Comparison of ENCODE assay signal across 28 cellular contexts in the genomic region with DNA sequence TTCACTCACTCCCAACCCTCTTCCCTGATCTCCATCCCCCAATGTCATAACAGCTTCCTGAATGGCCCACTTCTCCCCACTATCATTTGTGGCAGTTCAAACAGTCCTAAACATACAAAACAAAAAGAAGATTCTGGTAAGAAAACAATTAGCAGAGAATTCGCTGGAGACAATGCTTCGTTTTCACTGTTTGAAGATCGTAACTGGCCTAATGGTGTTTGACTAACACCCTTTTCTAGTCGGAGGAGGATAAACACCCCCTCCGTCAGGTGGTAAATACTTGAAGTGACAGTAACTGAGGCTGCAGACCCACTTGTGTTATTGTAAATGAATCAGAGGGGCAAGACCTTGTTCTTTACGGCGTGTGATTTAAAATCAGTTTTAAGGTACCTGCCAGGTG. TPM values are rescaled to one million over a fixed set of nuclear protein-coding genes. Genes with fewer than 3 reads are reported as not detected.
DNase-seq lines count a peak whose midpoint lies in the region; ATAC-seq and TF ChIP-seq lines count a peak whose summit lies in the region.
"Had no signal": no experiment of that assay in that cellular context is flagged by ENCODE, and none has a peak within 500 bp of the region (broad histone marks: within the 10 kb centered on the region; RNA-seq: fewer than 3 reads in every experiment).

No MANE protein-coding gene starts in this region.

- H3K27ac ChIP-seq in mesendoderm (ENCODE audit: low read depth, low read length): no peak overlapping the region
- H3K27ac ChIP-seq: gastroesophageal sphincter had no signal

- TF ChIP-seq CTCF in GM06990 (IDR thresholded peaks at IDR 0.05; ENCODE audit: insufficient read depth, low read length, poor library complexity, severe bottlenecking): no peak

- H3K4me3 ChIP-seq in GM06990 (replicated peaks; ENCODE audit: low read depth, low read length) (peak overlapping the region; percentile 88), mesendoderm (ENCODE audit: low read length) (no peak overlapping the region)
- H3K4me3 ChIP-seq: BLaER1 treated with 17β-estradiol and CSF1 and Interleukin-3, amounts not matched to agents 10 nM and 100 nM; gastroesophageal sphincter; K562; smooth muscle cell had no signal

- H3K36me3 ChIP-seq in GM06990 (ENCODE audit: control insufficient read depth, insufficient read depth, low read length) (no peaks in the 10 kb centered on the region), mesendoderm (ENCODE audit: control insufficient read depth, insufficient read depth, low read length) (no peaks in the 10 kb centered on the region)
- H3K36me3 ChIP-seq: BLaER1 treated with 17β-estradiol and CSF1 and Interleukin-3, amounts not matched to agents 10 nM and 100 nM; gastroesophageal sphincter had no signal

- H3K27me3 ChIP-seq in GM06990 (replicated peaks; ENCODE audit: control insufficient read depth, insufficient read depth, low read length) (no peaks in the 10 kb centered on the region), mesendoderm (ENCODE audit: insufficient read depth, low read length, poor library complexity) (peaks cover 14% of the 10 kb centered on the region)

- no peak overlapping the region for H3K4me2 ChIP-seq in mesendoderm (ENCODE audit: low read length)
- H3K4me2 ChIP-seq: smooth muscle cell had no signal

- H4K8ac ChIP-seq in mesendoderm (ENCODE audit: low read depth, low read length): no peak overlapping the region

- H2AK5ac ChIP-seq in mesendoderm (ENCODE audit: low read length): no peak overlapping the region

- intact Hi-C loops in cardiac septum (cut with DNase I): no loop called here
- intact Hi-C loops in left cardiac atrium (cut with DNase I): no loop called here

- H3K18ac ChIP-seq in mesendoderm (ENCODE audit: low read length): no peak overlapping the region

- H2BK120ac ChIP-seq in mesendoderm (ENCODE audit: low read depth, low read length): no peak overlapping the region

- H2BK15ac ChIP-seq in mesendoderm (replicated peaks; ENCODE audit: low read depth): no peak overlapping the region

- H4K5ac ChIP-seq in mesendoderm (ENCODE audit: low read length): no peak overlapping the region

- no peak overlapping the region for H3K56ac ChIP-seq in mesendoderm (ENCODE audit: low read length)

- no peak overlapping the region for H3K4ac ChIP-seq in mesendoderm (ENCODE audit: low read depth, low read length)

- no peak overlapping the region for H3K9ac ChIP-seq in mesendoderm (ENCODE audit: low read length)

- no peaks in the 10 kb centered on the region for H3K79me2 ChIP-seq in mesendoderm (ENCODE audit: control insufficient read depth, insufficient read depth, low read length)

- DNase-seq in GM06990 (ENCODE audit: extremely low read depth, insufficient read length) (no peak), NCI-H1417 treated with DMSO at 0.1 percent for 48 hours (lab: John Stamatoyannopoulos, UW) (peak; percentile 46), NCI-H82 treated with DMSO at 0.1 percent for 48 hours (lab: John Stamatoyannopoulos, UW; ENCODE audit: unreplicated experiment) (peak; percentile 34), mesendoderm (peak; percentile 58), cardiac septum (ENCODE audit: low spot score) (no peak), retina (no peak), SHP77 treated with DMSO at 0.1 percent for 48 hours (lab: John Stamatoyannopoulos, UW) (no peak), left cardiac atrium (no peak)
- DNase-seq: activated CD4-positive, alpha-beta T cell treated with anti-CD3 and anti-CD28 coated beads for 36 hours; activated gamma-delta T cell treated with Interleukin-2 at 50 U/mL for 16 hours; activated naive CD8-positive, alpha-beta T cell treated with anti-CD3 and anti-CD28 coated beads, Interleukin-2, amount 50 U/mL, for 24 hours; activated T-cell treated with anti-CD3 and anti-CD28 coated beads, Interleukin-2, amount 50 U/mL, for 4 hours; dermis blood vessel endothelial cell; DMS79 treated with DMSO at 0.1 percent for 48 hours; GF-D8; HCEC 1CT; left ventricle myocardium superior; naive thymus-derived CD4-positive, alpha-beta T cell; NCI-H1436; Right ventricle myocardium superior; stimulated activated CD4-positive, alpha-beta T cell treated with anti-CD3 and anti-CD28 coated beads, Interleukin-1b, Interleukin-23, amount 100 ng/mL, for 48 hours; trophoblast cell had no signal

- no peak for ATAC-seq in left cardiac atrium
- ATAC-seq: activated CD4-positive, alpha-beta T cell treated with anti-CD3 and anti-CD28 coated beads for 36 hours; activated naive CD8-positive, alpha-beta T cell treated with anti-CD3 and anti-CD28 coated beads, Interleukin-2, amount 50 U/mL, for 24 hours; activated T-cell treated with anti-CD3 and anti-CD28 coated beads, Interleukin-2, amount 50 U/mL, for 4 hours; gastroesophageal sphincter; K562; left ventricle myocardium superior; naive thymus-derived CD4-positive, alpha-beta T cell had no signal

- H2BK5ac ChIP-seq in mesendoderm (ENCODE audit: low read length): no peak overlapping the region

- WGBS in mesendoderm (ENCODE audit: extremely low coverage, insufficient coverage, low lambda C conversion rate): no CpG with 5 or more reads among the region's 7 CpGs

- H3K23ac ChIP-seq in mesendoderm (ENCODE audit: low read length): no peak overlapping the region

- peaks cover 2% of the 10 kb centered on the region for H3K4me1 ChIP-seq in mesendoderm (ENCODE audit: control insufficient read depth, low read depth, low read length)

- no peaks in the 10 kb centered on the region for H3K79me1 ChIP-seq in mesendoderm (ENCODE audit: low read length)

RNA-seq across cellular contexts. Expression of a gene that starts 3.8 kb away (rescaled TPM):
- polyA plus RNA-seq in mesendoderm (2013, experiment 1 of 2): 0.56 TPM
- polyA plus RNA-seq in mesendoderm (2013, experiment 2 of 2): 0.48 TPM
- total RNA-seq in cardiac septum: 0.40 TPM
- 1 to 10 TPM; 3.0 to 5.1 TPM for total RNA-seq in left cardiac atrium
- total RNA-seq: activated CD4-positive, alpha-beta T cell treated with anti-CD3 and anti-CD28 coated beads for 36 hours; activated T-cell treated with anti-CD3 and anti-CD28 coated beads, Interleukin-2, amount 50 U/mL, for 4 hours; dermis blood vessel endothelial cell; K562; MCF 10A; renal cortical epithelial cell had no signal
- polyA plus RNA-seq: naive thymus-derived CD4-positive, alpha-beta T cell had no signal

Comparison
In these comparisons a context has a peak if more than half of its experiments do, and no peak if none do; other contexts are left out.
1. DNase-seq: peak in NCI-H1417 treated with DMSO at 0.1 percent for 48 hours (single experiment), NCI-H82 treated with DMSO at 0.1 percent for 48 hours (single experiment) and mesendoderm (single experiment); none in GM06990 (single experiment), cardiac septum (single experiment), retina (single experiment), SHP77 treated with DMSO at 0.1 percent for 48 hours (single experiment) and left cardiac atrium (single experiment).